ENCODE assay signal across 8 cellular contexts in genomic region chr2:223692227-223692947, GRCh38.
A peak's percentile ranks its signal among the peaks of the same experiment; 100 is the strongest.
DNase-seq lines count a peak whose midpoint lies in the region; ATAC-seq and TF ChIP-seq lines count a peak whose summit lies in the region.

No MANE protein-coding gene starts in this region.

- no peak overlapping the region for H3K9ac ChIP-seq in GM23248

- ATAC-seq in GM19397 (IDR thresholded peaks at IDR 0.05; ENCODE audit: unreplicated experiment), result no peak

- H3F3A ChIP-seq in GM23248 (ENCODE audit: insufficient read depth), result peaks cover 14% of the 10 kb centered on the region

- H3K4me1 ChIP-seq in ACC112 (ENCODE audit: control insufficient read depth, insufficient read depth, low read length, unreplicated experiment) (peaks cover 13% of the 10 kb centered on the region), GM23248 (ENCODE audit: insufficient read depth) (peaks cover 12% of the 10 kb centered on the region), Peyer's patch (no peaks in the 10 kb centered on the region), esophagus muscularis mucosa (peaks cover 0 to 5% (median 0%) of the 10 kb centered on the region in 4 donors), osteoblast (ENCODE audit: insufficient read depth, low read length) (peaks cover 4% of the 10 kb centered on the region)

- no peak for TF ChIP-seq EP300 in esophagus muscularis mucosa (IDR thresholded peaks at IDR 0.05)

- H3K4me2 ChIP-seq in GM23248 (ENCODE audit: unreplicated experiment) (no peak overlapping the region), osteoblast (ENCODE audit: insufficient read depth, low read length) (peak overlapping the region; percentile 37)

- no peaks in the 10 kb centered on the region for H3K9me3 Mint-ChIP-seq in activated naive CD8-positive, alpha-beta T cell treated with anti-CD3 and anti-CD28 coated beads for 36 hours

- H3K27me3 Mint-ChIP-seq in activated naive CD8-positive, alpha-beta T cell treated with anti-CD3 and anti-CD28 coated beads for 36 hours, result peaks cover 16% of the 10 kb centered on the region

- no peak overlapping the region for H3K4me3 Mint-ChIP-seq in activated naive CD8-positive, alpha-beta T cell treated with anti-CD3 and anti-CD28 coated beads for 36 hours

- intact Hi-C loops in esophagus muscularis mucosa (cut with DNase I), result loop anchor here (10.0 kb wide), 1 partner anchor 102 kb away; no protein-coding TSS in a partner anchor

- H3K4me3 ChIP-seq in ACC112 (ENCODE audit: low read depth, low read length) (no peak overlapping the region), GM23248 (no peak overlapping the region), Peyer's patch (no peak overlapping the region), esophagus muscularis mucosa (no peak overlapping the region), osteoblast (ENCODE audit: insufficient read depth, low read length) (no peak overlapping the region)

- H3K27me3 ChIP-seq in ACC112 (ENCODE audit: insufficient read depth, low read length) (no peaks in the 10 kb centered on the region), GM23248 (replicated peaks; ENCODE audit: insufficient read depth) (no peaks in the 10 kb centered on the region), Peyer's patch (no peaks in the 10 kb centered on the region), esophagus muscularis mucosa (no peaks in the 10 kb centered on the region), osteoblast (ENCODE audit: insufficient read depth, low read length) (no peaks in the 10 kb centered on the region)

- H2AFZ ChIP-seq in ACC112 (ENCODE audit: low read length, unreplicated experiment) (peak overlapping the region; percentile 57), GM23248 (no peak overlapping the region), osteoblast (ENCODE audit: low read length) (no peak overlapping the region)

- H3K27ac ChIP-seq in ACC112 (ENCODE audit: low read depth, low read length), result no peak overlapping the region
- no peak overlapping the region for H3K27ac ChIP-seq in GM23248
- no peak overlapping the region for H3K27ac ChIP-seq in Peyer's patch
- H3K27ac ChIP-seq in esophagus muscularis mucosa (replicated peaks in 1 of 4), result no peak overlapping the region
- no peak overlapping the region for H3K27ac ChIP-seq in osteoblast (ENCODE audit: low read depth, low read length)

- H3K79me2 ChIP-seq in ACC112 (ENCODE audit: control insufficient read depth, insufficient read depth, low read length, unreplicated experiment) (no peaks in the 10 kb centered on the region), GM23248 (ENCODE audit: insufficient read depth) (no peaks in the 10 kb centered on the region), osteoblast (ENCODE audit: insufficient read depth, low read length) (no peaks in the 10 kb centered on the region)

- H3K36me3 ChIP-seq in ACC112 (ENCODE audit: insufficient read depth, low read length), result no peaks in the 10 kb centered on the region
- no peaks in the 10 kb centered on the region for H3K36me3 ChIP-seq in GM23248 (ENCODE audit: low read depth)
- H3K36me3 ChIP-seq in Peyer's patch, result no peaks in the 10 kb centered on the region
- no peaks in the 10 kb centered on the region for H3K36me3 ChIP-seq in esophagus muscularis mucosa
- no peaks in the 10 kb centered on the region for H3K36me3 ChIP-seq in osteoblast (ENCODE audit: insufficient read depth, low read length)

- no peaks in the 10 kb centered on the region for H3K9me3 ChIP-seq in GM23248 (ENCODE audit: low read depth)
- H3K9me3 ChIP-seq in Peyer's patch, result no peaks in the 10 kb centered on the region
- H3K9me3 ChIP-seq in esophagus muscularis mucosa, result no peaks in the 10 kb centered on the region
- H3K9me3 ChIP-seq in osteoblast (ENCODE audit: low read depth, low read length), result no peaks in the 10 kb centered on the region

- in situ Hi-C loops in GM23248 (cut with MboI), result no loop called here

- no peaks in the 10 kb centered on the region for H3K4me1 Mint-ChIP-seq in activated naive CD8-positive, alpha-beta T cell treated with anti-CD3 and anti-CD28 coated beads for 36 hours

- no peaks in the 10 kb centered on the region for H3K36me3 Mint-ChIP-seq in activated naive CD8-positive, alpha-beta T cell treated with anti-CD3 and anti-CD28 coated beads for 36 hours

- no peak overlapping the region for H3K27ac Mint-ChIP-seq in activated naive CD8-positive, alpha-beta T cell treated with anti-CD3 and anti-CD28 coated beads for 36 hours

- 33 to 36% methylated on average over 12 of the region's 12 CpGs for WGBS in GM23248 (ENCODE audit: low coverage in 1 of 2, low lambda C conversion rate in 2 of 2, missing lambda C conversion rate in 2 of 2), 2 experiments
- 49% methylated on average over 12 of the region's 12 CpGs for WGBS in esophagus muscularis mucosa

- H4K20me1 ChIP-seq in GM23248 (ENCODE audit: insufficient read depth) (no peaks in the 10 kb centered on the region), osteoblast (ENCODE audit: insufficient read depth, low read length) (no peaks in the 10 kb centered on the region)

- DNase-seq in GM23248, result peak; percentile 79
- DNase-seq in Peyer's patch, result peak in 1 of 3 donors; percentile 51
- no peak for DNase-seq in esophagus muscularis mucosa (ENCODE audit: extremely low spot score)
- DNase-seq in osteoblast (ENCODE audit: insufficient read length, low spot score, missing footprints), result peak; percentile 50
- no peak for DNase-seq in GDM1 (lab: John Stamatoyannopoulos, UW)
- DNase-seq in activated naive CD8-positive, alpha-beta T cell treated with anti-CD3 and anti-CD28 coated beads for 36 hours, result no peak

- peak in 4 of 6 experiments; percentile 24 to 46 (median 40) for TF ChIP-seq CTCF in Peyer's patch (IDR thresholded peaks at IDR 0.05)
- peak; percentile 44 to 54 (median 49) for TF ChIP-seq CTCF in esophagus muscularis mucosa (IDR thresholded peaks at IDR 0.05)
- peak; percentile 75 for TF ChIP-seq CTCF in osteoblast (IDR thresholded peaks at IDR 0.05; ENCODE audit: extremely low read depth, low read depth, low read length)

- H3K9me2 ChIP-seq in GM23248 (ENCODE audit: insufficient read depth), result no peaks in the 10 kb centered on the region

- TF ChIP-seq POLR2A in Peyer's patch (IDR thresholded peaks at IDR 0.05) (no peak), esophagus muscularis mucosa (IDR thresholded peaks at IDR 0.05; ENCODE audit: low read depth) (no peak)

Comparison
In these comparisons a context has a peak if more than half of its experiments do, and no peak if none do; other contexts are left out.
1. DNase-seq: peak in GM23248 (single experiment) and osteoblast (single experiment); none in esophagus muscularis mucosa (single experiment), GDM1 (single experiment) and activated naive CD8-positive, alpha-beta T cell treated with anti-CD3 and anti-CD28 coated beads for 36 hours (single experiment).
2. Peak in every context shown above with its lines, with median percentiles within 50 percentile points of each other: CTCF ChIP-seq.